In the genomic region with DNA sequence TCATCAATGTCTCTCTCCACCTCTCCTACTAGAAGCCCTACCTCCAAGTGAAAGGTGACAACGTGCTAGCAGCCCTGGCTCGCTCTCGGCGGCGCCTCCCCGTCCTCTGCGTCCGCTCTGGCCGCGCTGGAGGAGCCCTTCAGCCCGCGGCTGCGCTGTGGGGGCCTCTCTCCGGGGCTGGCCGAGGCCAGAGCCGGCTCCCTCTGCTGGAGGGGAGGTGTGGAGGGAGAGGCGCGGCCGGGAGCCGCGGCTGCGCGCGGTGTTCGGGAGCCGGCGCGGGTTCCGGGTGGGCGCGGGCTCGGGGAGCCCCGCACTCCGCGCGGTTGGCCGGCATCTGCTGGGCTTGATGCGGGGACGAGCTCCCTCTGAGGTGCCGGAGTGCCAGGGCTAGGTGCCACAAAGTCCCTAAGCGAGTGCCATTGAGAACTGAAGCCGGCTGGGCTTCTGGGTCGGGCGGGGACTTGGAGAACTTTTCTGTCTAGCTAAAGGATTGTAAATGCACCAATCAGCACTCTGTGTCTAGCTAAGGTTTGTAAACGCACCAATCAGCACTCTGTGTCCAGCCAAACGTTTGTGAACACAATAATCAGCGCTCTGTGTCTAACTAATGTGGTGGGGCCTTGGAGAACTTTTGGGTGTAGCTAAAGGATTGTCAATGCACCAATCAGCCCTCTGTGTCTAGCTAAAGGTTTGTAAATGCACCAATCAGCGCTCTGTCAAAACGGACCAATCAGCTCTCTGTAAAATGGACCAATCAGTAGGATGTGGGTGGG, we compare ENCODE assay signal across 13 cellular contexts.
DNase-seq lines count a peak whose midpoint lies in the region; ATAC-seq and TF ChIP-seq lines count a peak whose summit lies in the region.
"Had no signal": no experiment of that assay in that cellular context is flagged by ENCODE, and none has a peak within 500 bp of the region (broad histone marks: within the 10 kb centered on the region; RNA-seq: fewer than 3 reads in every experiment).

No MANE protein-coding gene starts in this region.

- no peaks in the 10 kb centered on the region for H3K27me3 Mint-ChIP-seq in activated CD8-positive, alpha-beta T cell treated with anti-CD3 and anti-CD28 coated beads, Interleukin-2, amount 10 ng/mL, durations not matched to agents 7 days and 5 days (ENCODE audit: low read depth)

- peak; percentile 42 for ATAC-seq in activated CD8-positive, alpha-beta T cell treated with anti-CD3 and anti-CD28 coated beads, Interleukin-2, amount 10 ng/mL, durations not matched to agents 7 days and 5 days
- ATAC-seq in omental fat pad (ENCODE audit: low FRiP score) = no peak

- H3K4me1 ChIP-seq in ES-I3 (ENCODE audit: insufficient read depth, low read length) = no peaks in the 10 kb centered on the region
- H3K4me1 ChIP-seq: Caco-2 had no signal

- TF ChIP-seq CTCF in AG10803 (conservative IDR thresholded peaks at IDR 0.05; ENCODE audit: low read length) = 0 out of 2 replicates have a peak, but pooled peaks have one; percentile 9
- TF ChIP-seq CTCF in omental fat pad (IDR thresholded peaks at IDR 0.05) = no peak

- H3K27ac Mint-ChIP-seq in activated CD8-positive, alpha-beta T cell treated with anti-CD3 and anti-CD28 coated beads, Interleukin-2, amount 10 ng/mL, durations not matched to agents 7 days and 5 days = no peak overlapping the region
- H3K27ac Mint-ChIP-seq: activated naive CD8-positive, alpha-beta T cell treated with anti-CD3 and anti-CD28 coated beads, Interleukin-2, amount 10 ng/mL, durations not matched to agents 7 days and 5 days; stimulated activated naive CD8-positive, alpha-beta T cell treated with anti-CD3 and anti-CD28 coated beads, Interleukin-15, Interleukin-2, amounts not matched to agents 100 ng/mL and 50 ng/mL, for 24 hours had no signal

- CTCF ChIA-PET in activated CD8-positive, alpha-beta T cell treated with anti-CD3 and anti-CD28 coated beads, Interleukin-2, amount 10 ng/mL, durations not matched to agents 7 days and 5 days (lab: Charles Lee) = interaction anchor here (1.3 kb wide), 1 partner anchor 14 kb away, joined by 3 read pairs; no protein-coding TSS in a partner anchor

- H3K4me3 ChIP-seq in AG10803 (ENCODE audit: low read length) = peak overlapping the region; percentile 49

- H3K9me3 Mint-ChIP-seq in activated CD8-positive, alpha-beta T cell treated with anti-CD3 and anti-CD28 coated beads, Interleukin-2, amount 10 ng/mL, durations not matched to agents 7 days and 5 days (ENCODE audit: insufficient read depth) = no peaks in the 10 kb centered on the region
- H3K9me3 Mint-ChIP-seq: activated naive CD8-positive, alpha-beta T cell treated with anti-CD3 and anti-CD28 coated beads, Interleukin-2, amount 10 ng/mL, durations not matched to agents 7 days and 5 days had no signal

- H3K4me3 Mint-ChIP-seq in activated CD8-positive, alpha-beta T cell treated with anti-CD3 and anti-CD28 coated beads, Interleukin-2, amount 10 ng/mL, durations not matched to agents 7 days and 5 days = peak overlapping the region; percentile 17
- H3K4me3 Mint-ChIP-seq: activated naive CD8-positive, alpha-beta T cell treated with anti-CD3 and anti-CD28 coated beads, Interleukin-2, amount 10 ng/mL, durations not matched to agents 7 days and 5 days; stimulated activated naive CD8-positive, alpha-beta T cell treated with anti-CD3 and anti-CD28 coated beads, Interleukin-15, Interleukin-2, amounts not matched to agents 100 ng/mL and 50 ng/mL, for 24 hours had no signal

- H3K9me3 ChIP-seq in ES-I3 (ENCODE audit: control insufficient read depth, insufficient read depth, low read length) = no peaks in the 10 kb centered on the region
- H3K9me3 ChIP-seq: Caco-2 had no signal

- POLR2A ChIA-PET in activated CD8-positive, alpha-beta T cell treated with anti-CD3 and anti-CD28 coated beads, Interleukin-2, amount 10 ng/mL, durations not matched to agents 7 days and 5 days (lab: Charles Lee) = no interaction called here

- H3K9ac ChIP-seq in ES-I3 (ENCODE audit: low read depth, low read length) = peak overlapping the region; percentile 77; the same call in 1 of the 2 replicates

- no peaks in the 10 kb centered on the region for H3K36me3 Mint-ChIP-seq in activated CD8-positive, alpha-beta T cell treated with anti-CD3 and anti-CD28 coated beads, Interleukin-2, amount 10 ng/mL, durations not matched to agents 7 days and 5 days (ENCODE audit: low read depth)
- H3K36me3 Mint-ChIP-seq: activated naive CD8-positive, alpha-beta T cell treated with anti-CD3 and anti-CD28 coated beads, Interleukin-2, amount 10 ng/mL, durations not matched to agents 7 days and 5 days had no signal

- no peaks in the 10 kb centered on the region for H3K36me3 ChIP-seq in ES-I3 (ENCODE audit: insufficient read depth, low read length)

- peak; percentile 15 for DNase-seq in AG10803 (ENCODE audit: low read depth)
- no peak for DNase-seq in activated CD8-positive, alpha-beta T cell treated with anti-CD3 and anti-CD28 coated beads, Interleukin-2, amount 10 ng/mL, durations not matched to agents 7 days and 5 days
- DNase-seq in kidney tubule cell (ENCODE audit: low spot score) = peak; percentile 18
- DNase-seq in omental fat pad (ENCODE audit: low spot score) = no peak
- no peak for DNase-seq in DMS53 (lab: John Stamatoyannopoulos, UW)
- DNase-seq in middle frontal gyrus (ENCODE audit: extremely low spot score, low spot score) = no peak
- DNase-seq in cerebellar cortex (ENCODE audit: low spot score) = no peak
- DNase-seq: activated CD4-positive, CD25-positive, alpha-beta regulatory T cell treated with anti-CD3 and anti-CD28 coated beads, Interleukin-2, amount 50 U/mL, for 72 hours; activated naive CD8-positive, alpha-beta T cell treated with anti-CD3 and anti-CD28 coated beads, Interleukin-2, amount 10 ng/mL, durations not matched to agents 7 days and 5 days; Caco-2; NCI-H2081 had no signal

- H3K4me1 Mint-ChIP-seq in activated CD8-positive, alpha-beta T cell treated with anti-CD3 and anti-CD28 coated beads, Interleukin-2, amount 10 ng/mL, durations not matched to agents 7 days and 5 days (ENCODE audit: low read depth) = no peaks in the 10 kb centered on the region
- H3K4me1 Mint-ChIP-seq: activated naive CD8-positive, alpha-beta T cell treated with anti-CD3 and anti-CD28 coated beads, Interleukin-2, amount 10 ng/mL, durations not matched to agents 7 days and 5 days had no signal

Comparison
In these comparisons a context has a peak if more than half of its experiments do, and no peak if none do; other contexts are left out.
1. DNase-seq: peak in AG10803 (single experiment) and kidney tubule cell (single experiment); none in activated CD8-positive, alpha-beta T cell treated with anti-CD3 and anti-CD28 coated beads, Interleukin-2, amount 10 ng/mL, durations not matched to agents 7 days and 5 days (single experiment), omental fat pad (single experiment), DMS53 (single experiment), middle frontal gyrus (single experiment) and cerebellar cortex (single experiment).